9 cellular contexts compared by ENCODE assay signal in the genomic region with DNA sequence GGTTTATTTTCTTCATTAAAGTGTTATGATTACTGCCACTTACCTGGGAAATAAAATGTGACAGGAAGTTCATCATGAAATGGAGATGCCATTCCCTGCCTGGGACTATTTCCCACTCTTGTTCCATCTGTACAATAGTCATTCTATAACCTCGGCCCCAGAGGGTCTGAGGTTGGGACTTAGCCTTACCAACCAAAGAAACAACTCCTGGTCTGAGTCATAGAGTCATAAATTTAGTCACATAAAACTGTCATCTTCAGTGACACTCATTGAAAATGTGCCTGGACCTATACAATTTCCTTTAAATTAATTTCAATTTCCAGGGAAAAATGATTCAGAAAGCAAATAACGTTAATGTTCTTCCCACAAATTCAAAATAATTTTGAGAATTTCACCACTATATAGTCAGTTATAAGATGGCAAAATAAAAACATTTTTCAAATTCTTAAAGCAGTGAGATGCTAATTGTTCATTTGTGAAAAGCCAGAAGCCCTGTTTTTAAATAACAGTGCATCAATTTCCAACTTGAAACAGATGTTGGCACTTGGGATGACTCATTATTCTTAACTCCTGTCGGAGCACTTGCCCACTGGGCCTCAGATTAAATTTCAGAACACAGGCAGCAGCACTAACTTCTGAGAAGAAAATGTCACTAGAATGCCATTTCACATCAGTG.
DNase-seq lines count a peak whose midpoint lies in the region; ATAC-seq, FAIRE-seq and TF ChIP-seq lines count a peak whose summit lies in the region.
"Had no signal": no experiment of that assay in that cellular context is flagged by ENCODE, and none has a peak within 500 bp of the region (broad histone marks: within the 10 kb centered on the region; RNA-seq: fewer than 3 reads in every experiment).

No MANE protein-coding gene starts in this region.

- peak; percentile 1 for DNase-seq in GM12891 (ENCODE audit: insufficient read length, low spot score)
- peak; percentile 77 for DNase-seq in fibroblast of gingiva (ENCODE audit: low read depth)
- no peak for DNase-seq in cardiac septum (ENCODE audit: low spot score)
- DNase-seq in NCI-H2107 (lab: John Stamatoyannopoulos, UW), result no peak
- no peak for DNase-seq in foreskin melanocyte
- DNase-seq in SIG-M5 (lab: John Stamatoyannopoulos, UW), result no peak
- DNase-seq: GOT3 had no signal

- peak; percentile 72 for ATAC-seq in GM21447 (IDR thresholded peaks at IDR 0.05; ENCODE audit: unreplicated experiment)
- peak; percentile 82 for ATAC-seq in HG03565 (IDR thresholded peaks at IDR 0.05; ENCODE audit: unreplicated experiment)

- no peak for TF ChIP-seq POLR2A in GM12891 (IDR thresholded peaks at IDR 0.05; ENCODE audit: low read depth, low read length)

- intact Hi-C loops in cardiac septum (cut with DNase I), result no loop called here

- FAIRE-seq in GM12891 (lab: Jason Lieb, UNC), result peak; percentile 51

TF ChIP-seq in GM12891, 5 proteins besides CTCF, POLR2A, EP300 and RAD21:
- no peak for TF ChIP-seq POU2F2 (IDR thresholded peaks at IDR 0.05; ENCODE audit: low read depth, low read length)

Comparison
In these comparisons a context has a peak if more than half of its experiments do, and no peak if none do; other contexts are left out.
1. DNase-seq: peak in GM12891 (single experiment) and fibroblast of gingiva (single experiment); none in cardiac septum (single experiment), NCI-H2107 (single experiment), foreskin melanocyte (single experiment) and SIG-M5 (single experiment).